In the genomic region with DNA sequence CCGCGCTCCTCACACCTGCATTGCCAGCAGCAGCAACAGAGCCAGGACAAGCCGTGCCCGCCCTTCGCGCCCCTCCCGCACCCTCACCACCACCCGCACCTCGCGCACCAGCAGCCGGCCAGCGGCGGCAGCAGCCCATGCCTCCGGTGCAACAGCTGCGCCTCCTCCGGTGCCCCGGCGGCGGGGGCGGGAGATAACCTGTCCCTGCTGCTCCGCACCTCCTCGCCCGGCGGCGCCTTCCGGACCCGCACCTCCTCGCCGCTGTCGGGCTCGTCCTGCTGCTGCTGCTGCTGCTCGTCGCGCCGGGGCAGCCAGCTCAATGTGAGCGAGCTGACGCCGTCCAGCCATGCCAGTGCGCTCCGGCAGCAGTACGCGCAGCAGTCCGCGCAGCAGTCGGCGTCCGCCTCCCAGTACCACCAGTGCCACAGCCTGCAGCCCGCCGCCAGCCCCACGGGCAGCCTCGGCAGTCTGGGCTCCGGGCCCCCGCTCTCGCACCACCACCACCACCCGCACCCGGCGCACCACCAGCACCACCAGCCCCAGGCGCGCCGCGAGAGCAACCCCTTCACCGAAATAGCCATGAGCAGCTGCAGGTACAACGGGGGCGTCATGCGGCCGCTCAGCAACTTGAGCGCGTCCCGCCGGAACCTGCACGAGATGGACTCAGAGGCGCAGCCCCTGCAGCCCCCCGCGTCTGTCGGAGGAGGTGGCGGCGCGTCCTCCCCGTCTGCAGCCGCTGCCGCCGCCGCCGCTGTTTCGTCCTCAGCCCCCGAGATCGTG, we compare ENCODE assay signal across 8 cellular contexts. TPM values are rescaled to one million over a fixed set of nuclear protein-coding genes. Genes with fewer than 3 reads are reported as not detected.
DNase-seq lines count a peak whose midpoint lies in the region; ATAC-seq and TF ChIP-seq lines count a peak whose summit lies in the region.

No MANE protein-coding gene starts in this region.

- H3K4me1 Mint-ChIP-seq in activated CD4-positive, alpha-beta T cell treated with anti-CD3 and anti-CD28 coated beads, Interleukin-2, amount 10 ng/mL, durations not matched to agents 24 days and 14 days, result no peaks in the 10 kb centered on the region

- ATAC-seq in HG02885 (IDR thresholded peaks at IDR 0.05; ENCODE audit: poor library complexity, unreplicated experiment), result peak; percentile 21
- ATAC-seq in right cardiac atrium, result peak; percentile 54 to 66

- H3K9me3 ChIP-seq in WERI-Rb-1 (ENCODE audit: severe bottlenecking), result no peaks in the 10 kb centered on the region
- no peaks in the 10 kb centered on the region for H3K9me3 ChIP-seq in right cardiac atrium (ENCODE audit: control insufficient read depth, low read length)
- no peaks in the 10 kb centered on the region for H3K9me3 ChIP-seq in spleen
- no peaks in the 10 kb centered on the region for H3K9me3 ChIP-seq in Karpas-422 (ENCODE audit: low read length)

- H3K27ac Mint-ChIP-seq in activated CD4-positive, alpha-beta T cell treated with anti-CD3 and anti-CD28 coated beads, Interleukin-2, amount 10 ng/mL, durations not matched to agents 24 days and 14 days, result peak overlapping the region; percentile 58

- H3K4me3 Mint-ChIP-seq in activated CD4-positive, alpha-beta T cell treated with anti-CD3 and anti-CD28 coated beads, Interleukin-2, amount 10 ng/mL, durations not matched to agents 24 days and 14 days, result peak overlapping the region; percentile 35

- H3K9me3 Mint-ChIP-seq in activated CD4-positive, alpha-beta T cell treated with anti-CD3 and anti-CD28 coated beads, Interleukin-2, amount 10 ng/mL, durations not matched to agents 24 days and 14 days, result no peaks in the 10 kb centered on the region

- H4K20me1 ChIP-seq in Karpas-422 (ENCODE audit: insufficient read depth, low read depth, low read length), result no peaks in the 10 kb centered on the region

- H3K4me1 ChIP-seq in right cardiac atrium (ENCODE audit: control insufficient read depth, insufficient read depth, low read length), result peaks cover 2% of the 10 kb centered on the region
- H3K4me1 ChIP-seq in spleen, result peaks cover 10 to 38% (median 22%) of the 10 kb centered on the region in 6 donors
- no peaks in the 10 kb centered on the region for H3K4me1 ChIP-seq in Karpas-422 (ENCODE audit: low read length)

- H3K4me2 ChIP-seq in Karpas-422 (ENCODE audit: low read depth, low read length, poor library complexity, severe bottlenecking), result no peak overlapping the region

- no peaks in the 10 kb centered on the region for H3K9me2 ChIP-seq in Karpas-422 (replicated peaks; ENCODE audit: insufficient read depth, low read length)

- H3K27ac ChIP-seq in WERI-Rb-1 (no peak overlapping the region), right cardiac atrium (ENCODE audit: low read length) (peak overlapping the region; percentile 5), spleen (peak overlapping the region in 3 of 8 donors; percentile 22 to 44 (median 41)), Karpas-422 (ENCODE audit: low read length) (no peak overlapping the region)

- H3K36me3 ChIP-seq in WERI-Rb-1 (no peaks in the 10 kb centered on the region), spleen (no peaks in the 10 kb centered on the region), Karpas-422 (ENCODE audit: insufficient read depth, low read length) (no peaks in the 10 kb centered on the region)

- no peak overlapping the region for H3K9ac ChIP-seq in Karpas-422 (ENCODE audit: low read length)

- H3K36me3 Mint-ChIP-seq in activated CD4-positive, alpha-beta T cell treated with anti-CD3 and anti-CD28 coated beads, Interleukin-2, amount 10 ng/mL, durations not matched to agents 24 days and 14 days (ENCODE audit: low read depth), result no peaks in the 10 kb centered on the region

- intact Hi-C loops in activated CD4-positive, alpha-beta T cell treated with anti-CD3 and anti-CD28 coated beads, Interleukin-2, amount 10 ng/mL, durations not matched to agents 24 days and 14 days (cut with micrococcal nuclease), result loop anchor here (10.0 kb wide), 1 partner anchor 308 kb away; no protein-coding TSS in a partner anchor
- intact Hi-C loops in right cardiac atrium (cut with DNase I) (no loop called here), spleen (cut with DNase I; ENCODE audit: low total_unique reads) (no loop called here)

- WGBS in right cardiac atrium, result under 1% methylated on average over 87 of the region's 87 CpGs
- 0 to 3% (median 3%) methylated on average over 23 to 87 of the region's 87 CpGs for WGBS in spleen, 5 donors

- H3K27me3 ChIP-seq in WERI-Rb-1 (ENCODE audit: insufficient read depth, low read depth, severe bottlenecking), result peaks cover 82% of the 10 kb centered on the region
- no peaks in the 10 kb centered on the region for H3K27me3 ChIP-seq in right cardiac atrium (ENCODE audit: control insufficient read depth, insufficient read depth)
- peaks cover 0 to 75% (median 48%) of the 10 kb centered on the region in 7 donors for H3K27me3 ChIP-seq in spleen (replicated peaks in 1 of 7)
- no peaks in the 10 kb centered on the region for H3K27me3 ChIP-seq in Karpas-422 (ENCODE audit: low read length)

- H3K27me3 Mint-ChIP-seq in activated CD4-positive, alpha-beta T cell treated with anti-CD3 and anti-CD28 coated beads, Interleukin-2, amount 10 ng/mL, durations not matched to agents 24 days and 14 days, result peaks cover 54% of the 10 kb centered on the region

- TF ChIP-seq POLR2A in spleen (IDR thresholded peaks at IDR 0.05), result no peak

- DNase-seq in activated CD4-positive, alpha-beta T cell treated with anti-CD3 and anti-CD28 coated beads, Interleukin-2, amount 10 ng/mL, durations not matched to agents 24 days and 14 days, result no peak
- no peak for DNase-seq in activated CD4-positive, alpha-beta T cell treated with anti-CD3 and anti-CD28 coated beads for 1 hour
- peak; percentile 39 for DNase-seq in WERI-Rb-1
- peak; percentile 9 to 57 (median 27) for DNase-seq in right cardiac atrium
- DNase-seq in spleen, result peak; percentile 74
- no peak for DNase-seq in epidermal melanocyte (ENCODE audit: insufficient read length, low spot score)
- DNase-seq in Karpas-422, result no peak

- no peak overlapping the region for H2AFZ ChIP-seq in Karpas-422 (ENCODE audit: low read length)

- H3K79me2 ChIP-seq in Karpas-422 (ENCODE audit: low read length), result no peaks in the 10 kb centered on the region

- peak overlapping the region; percentile 49 for H3K4me3 ChIP-seq in WERI-Rb-1 (ENCODE audit: low read depth, low read length)
- peak overlapping the region; percentile 30 for H3K4me3 ChIP-seq in right cardiac atrium (ENCODE audit: low read length)
- peak overlapping the region; percentile 35 to 77 (median 56) for H3K4me3 ChIP-seq in spleen
- no peak overlapping the region for H3K4me3 ChIP-seq in Karpas-422 (ENCODE audit: low read length)

- TF ChIP-seq CTCF in WERI-Rb-1 (IDR thresholded peaks at IDR 0.05; ENCODE audit: low read depth, low read length) (no peak), spleen (IDR thresholded peaks at IDR 0.05 in 8 of 11, conservative IDR thresholded peaks at IDR 0.05 in 3 of 11) (no peak)

RNA-seq across cellular contexts. Expression of a gene that starts 0.5 kb away (rescaled TPM):
- not detected in 2 replicates for total RNA-seq in activated CD4-positive, alpha-beta T cell treated with anti-CD3 and anti-CD28 coated beads, Interleukin-2, amount 10 ng/mL, durations not matched to agents 24 days and 14 days
- total RNA-seq in right cardiac atrium (10 to 100 TPM; 10.4 to 19.0 (median 13.4) TPM), spleen (1 to 10 TPM in 2 of 7 donors, under 1 TPM in 5; 0.27 to 1.1 (median 0.57) TPM)
- polyA plus RNA-seq in right cardiac atrium (20.6 TPM), spleen (under 1 TPM; 0.20 to 0.80 (median 0.26) TPM)
- total RNA-seq in Karpas-422 (2014; rRNA removed; shearing (Covaris generic); ENCODE audit: low replicate concordance), result not detected in 2 replicates

Comparison
In these comparisons a context has a peak if more than half of its experiments do, and no peak if none do; other contexts are left out.
1. DNase-seq: peak in WERI-Rb-1 (single experiment), right cardiac atrium (3 of 3) and spleen (single experiment); none in activated CD4-positive, alpha-beta T cell treated with anti-CD3 and anti-CD28 coated beads, Interleukin-2, amount 10 ng/mL, durations not matched to agents 24 days and 14 days (single experiment), activated CD4-positive, alpha-beta T cell treated with anti-CD3 and anti-CD28 coated beads for 1 hour (single experiment), epidermal melanocyte (single experiment) and Karpas-422 (single experiment).
2. RNA of a gene that starts 0.5 kb away (total RNA-seq): 10.4 to 19.0 TPM in right cardiac atrium; 0.27 to 1.1 TPM in spleen, not detected in activated CD4-positive, alpha-beta T cell treated with anti-CD3 and anti-CD28 coated beads, Interleukin-2, amount 10 ng/mL, durations not matched to agents 24 days and 14 days and not detected in Karpas-422; every median in the first group is over 4 times any median in the second.